Comparison of ENCODE assay signal across 8 cellular contexts in genomic region chr4:153083447-153083921, GRCh38.
A peak's percentile ranks its signal among the peaks of the same experiment; 100 is the strongest.
DNase-seq lines count a peak whose midpoint lies in the region; ATAC-seq, FAIRE-seq and TF ChIP-seq lines count a peak whose summit lies in the region.

No MANE protein-coding gene starts in this region.

- H3K9me3 Mint-ChIP-seq in activated T-helper 2 cell treated with anti-CD3 and anti-CD28 coated beads, Interferon-gamma antibody, Interleukin-2, Interleukin-4, amounts not matched to agents 10 μg/mL and 5 μg/mL and 100 μg/mL, durations not matched to agents 14 hours and 24 hours and 36 hours: no peaks in the 10 kb centered on the region

- H2AFZ ChIP-seq in OCI-LY7 (ENCODE audit: low read length) (peak overlapping the region; percentile 83), neuron (ENCODE audit: low read depth, low read length) (peak overlapping the region; percentile 63)

- peak; percentile 23 for FAIRE-seq in urothelium cell line (lab: Jason Lieb, UNC)

- H3K9me3 ChIP-seq in OCI-LY7 (ENCODE audit: low read length) (no peaks in the 10 kb centered on the region), neuron (ENCODE audit: low read length) (no peaks in the 10 kb centered on the region)

- ATAC-seq in GM21786 (IDR thresholded peaks at IDR 0.05; ENCODE audit: unreplicated experiment) (peak; percentile 77), foreskin keratinocyte (peak; percentile 83)

- no peaks in the 10 kb centered on the region for H3K36me3 ChIP-seq in OCI-LY7 (ENCODE audit: insufficient read depth, low read length)
- H3K36me3 ChIP-seq in neuron (ENCODE audit: insufficient read depth, low read length): no peaks in the 10 kb centered on the region

- H3K27ac Mint-ChIP-seq in activated T-helper 2 cell treated with anti-CD3 and anti-CD28 coated beads, Interferon-gamma antibody, Interleukin-2, Interleukin-4, amounts not matched to agents 10 μg/mL and 5 μg/mL and 100 μg/mL, durations not matched to agents 14 hours and 24 hours and 36 hours: no peak overlapping the region

- H3K27me3 ChIP-seq in foreskin keratinocyte: no peaks in the 10 kb centered on the region
- H3K27me3 ChIP-seq in neuron (ENCODE audit: insufficient read depth, low read length): no peaks in the 10 kb centered on the region

- H3K4me3 Mint-ChIP-seq in activated T-helper 2 cell treated with anti-CD3 and anti-CD28 coated beads, Interferon-gamma antibody, Interleukin-2, Interleukin-4, amounts not matched to agents 10 μg/mL and 5 μg/mL and 100 μg/mL, durations not matched to agents 14 hours and 24 hours and 36 hours (ENCODE audit: low read depth): no peak overlapping the region

- no peaks in the 10 kb centered on the region for H3K79me2 ChIP-seq in OCI-LY7 (ENCODE audit: insufficient read depth, low read depth, low read length)

- no peaks in the 10 kb centered on the region for H4K20me1 ChIP-seq in OCI-LY7 (ENCODE audit: insufficient read depth, low read length)

- peak overlapping the region; percentile 39 for H3K4me2 ChIP-seq in OCI-LY7 (ENCODE audit: low read length)

- POLR2A ChIA-PET in OCI-LY7 (lab: Charles Lee): interaction anchor here (0.7 to 1.2 kb wide), 7 partner anchors 9 to 437 kb away, joined by 3 to 5 read pairs (median 4); no protein-coding TSS in a partner anchor

- H3K4me3 ChIP-seq in OCI-LY7 (ENCODE audit: low read depth, low read length, poor library complexity, severe bottlenecking) (no peak overlapping the region), neuron (ENCODE audit: low read length) (peak overlapping the region; percentile 43)

- peak; percentile 83 for TF ChIP-seq CTCF in OCI-LY7 (conservative IDR thresholded peaks at IDR 0.05; ENCODE audit: low read length)
- peak; percentile 84 for TF ChIP-seq CTCF in foreskin keratinocyte (conservative IDR thresholded peaks at IDR 0.05)

- H3K4me1 ChIP-seq in OCI-LY7 (ENCODE audit: insufficient read depth, low read length, poor library complexity, severe bottlenecking) (peaks cover 4% of the 10 kb centered on the region), foreskin keratinocyte (no peaks in the 10 kb centered on the region), neuron (ENCODE audit: insufficient read depth, low read length) (peaks cover 28% of the 10 kb centered on the region)

- H3K27me3 Mint-ChIP-seq in activated T-helper 2 cell treated with anti-CD3 and anti-CD28 coated beads, Interferon-gamma antibody, Interleukin-2, Interleukin-4, amounts not matched to agents 10 μg/mL and 5 μg/mL and 100 μg/mL, durations not matched to agents 14 hours and 24 hours and 36 hours (ENCODE audit: low read depth): peaks cover 51% of the 10 kb centered on the region

- no TSS peak for BruUV-seq in OCI-LY7 (replicated peaks; lab: Mats Ljungman, UMichigan)

- in situ Hi-C loops in KBM-7 (cut with MboI; ENCODE audit: low pct_unique_long_range_greater_than_20kb, low sequenced_read_pairs): no loop called here

- H3K36me3 Mint-ChIP-seq in activated T-helper 2 cell treated with anti-CD3 and anti-CD28 coated beads, Interferon-gamma antibody, Interleukin-2, Interleukin-4, amounts not matched to agents 10 μg/mL and 5 μg/mL and 100 μg/mL, durations not matched to agents 14 hours and 24 hours and 36 hours (ENCODE audit: low read depth): no peaks in the 10 kb centered on the region

- peaks cover 15% of the 10 kb centered on the region for H3K4me1 Mint-ChIP-seq in activated T-helper 2 cell treated with anti-CD3 and anti-CD28 coated beads, Interferon-gamma antibody, Interleukin-2, Interleukin-4, amounts not matched to agents 10 μg/mL and 5 μg/mL and 100 μg/mL, durations not matched to agents 14 hours and 24 hours and 36 hours (ENCODE audit: low read depth)

- CTCF ChIA-PET in OCI-LY7 (lab: Charles Lee; ENCODE audit: unreplicated experiment): interaction anchor here (0.7 to 3.0 kb wide), 3 partner anchors 28 to 236 kb away, joined by 3 to 15 read pairs (median 3); no protein-coding TSS in a partner anchor

- no peaks in the 10 kb centered on the region for H3K9me2 ChIP-seq in OCI-LY7 (ENCODE audit: insufficient read depth, low read length)

- DNase-seq in EH (ENCODE audit: low read depth): peak; percentile 83
- DNase-seq in KBM-7: peak; percentile 85
- peak; percentile 80 for DNase-seq in OCI-LY7 (ENCODE audit: low spot score)
- peak; percentile 23 for DNase-seq in activated T-helper 2 cell treated with anti-CD3 and anti-CD28 coated beads, Interferon-gamma antibody, Interleukin-2, Interleukin-4, amounts not matched to agents 10 μg/mL and 5 μg/mL and 100 μg/mL, durations not matched to agents 14 hours and 24 hours and 36 hours (ENCODE audit: low spot score)
- DNase-seq in foreskin keratinocyte: peak; percentile 49 to 76
- peak; percentile 85 for DNase-seq in urothelium cell line (ENCODE audit: low spot score)

- intact Hi-C loops in OCI-LY7 (cut with micrococcal nuclease; ENCODE audit: unreplicated experiment): loop anchor here (5.0 to 10.0 kb wide), 2 partner anchors 309 to 564 kb away; partner anchors contain the start of genes ARFIP1 and TIGD4
- intact Hi-C loops in activated T-helper 2 cell treated with anti-CD3 and anti-CD28 coated beads, Interferon-gamma antibody, Interleukin-2, Interleukin-4, amounts not matched to agents 10 μg/mL and 5 μg/mL and 100 μg/mL, durations not matched to agents 14 hours and 24 hours and 36 hours (cut with micrococcal nuclease): loop anchor here (1.0 kb wide), 1 partner anchor 45 kb away; no protein-coding TSS in a partner anchor

- H3K27ac ChIP-seq in OCI-LY7 (ENCODE audit: low read depth, low read length, poor library complexity, severe bottlenecking): no peak overlapping the region
- H3K27ac ChIP-seq in foreskin keratinocyte: no peak overlapping the region

Comparison
In these comparisons a context has a peak if more than half of its experiments do, and no peak if none do; other contexts are left out.
1. DNase-seq: peak in every context shown above with its lines; median percentile 85 in KBM-7; 85 in urothelium cell line; 83 in EH; 80 in OCI-LY7; 62 in foreskin keratinocyte; 23 in activated T-helper 2 cell treated with anti-CD3 and anti-CD28 coated beads, Interferon-gamma antibody, Interleukin-2, Interleukin-4, amounts not matched to agents 10 μg/mL and 5 μg/mL and 100 μg/mL, durations not matched to agents 14 hours and 24 hours and 36 hours.